Comparison of ENCODE assay signal across 14 cellular contexts in the genomic region with DNA sequence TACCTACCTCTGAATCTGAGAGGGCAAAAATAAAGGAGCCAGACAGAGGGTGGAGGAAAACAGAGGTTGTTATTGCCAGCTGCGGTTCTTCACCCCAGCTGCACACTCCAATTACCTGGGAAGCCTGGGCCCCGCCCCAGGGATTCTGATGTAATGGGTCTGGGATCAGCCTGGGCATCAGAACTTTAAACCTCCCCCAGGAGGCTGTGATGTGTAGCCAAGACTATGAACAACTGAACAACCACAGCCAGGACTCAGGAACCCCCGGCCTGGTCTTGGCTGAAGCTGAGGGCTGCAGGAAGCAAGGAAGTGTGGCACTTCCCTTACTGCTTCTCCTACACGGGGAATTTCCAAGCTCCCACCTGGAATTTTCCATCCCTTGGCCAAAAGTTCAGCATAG.
DNase-seq lines count a peak whose midpoint lies in the region; ATAC-seq, FAIRE-seq and TF ChIP-seq lines count a peak whose summit lies in the region.
"Had no signal": no experiment of that assay in that cellular context is flagged by ENCODE, and none has a peak within 500 bp of the region (broad histone marks: within the 10 kb centered on the region; RNA-seq: fewer than 3 reads in every experiment).

No MANE protein-coding gene starts in this region.

- H3K4me3 ChIP-seq in HUES48 (ENCODE audit: low read depth, low read length) (no peak overlapping the region), kidney (ENCODE audit: low read length in 2 of 2) (no peak overlapping the region), spleen (no peak overlapping the region)
- H3K4me3 ChIP-seq: sigmoid colon had no signal

- DNase-seq in WTC11 (ENCODE audit: low spot score) (no peak), kidney (peak; percentile 79), spleen (no peak), posterior vena cava (ENCODE audit: low spot score) (no peak)
- no peak for DNase-seq in stimulated activated CD4-positive, alpha-beta T cell treated with anti-CD3 and anti-CD28 coated beads, Interleukin-15, amount 100 ng/mL, for 24 hours
- DNase-seq in effector CD8-positive, alpha-beta T cell (lab: John Stamatoyannopoulos, UW) = no peak
- DNase-seq in activated CD8-positive, alpha-beta T cell treated with anti-CD3 and anti-CD28 coated beads, Interleukin-2, amount 10 ng/mL, durations not matched to agents 7 days and 5 days = no peak
- DNase-seq: DND-41, foreskin melanocyte, NCI-H187, sigmoid colon had no signal

- H3K36me3 Mint-ChIP-seq in WTC11 = no peaks in the 10 kb centered on the region; the same call in 1 of the 2 replicates
- no peaks in the 10 kb centered on the region for H3K36me3 Mint-ChIP-seq in activated CD8-positive, alpha-beta T cell treated with anti-CD3 and anti-CD28 coated beads, Interleukin-2, amount 10 ng/mL, durations not matched to agents 7 days and 5 days (ENCODE audit: low read depth)

- peaks cover 19% of the 10 kb centered on the region for H3K9me3 Mint-ChIP-seq in WTC11
- no peaks in the 10 kb centered on the region for H3K9me3 Mint-ChIP-seq in activated CD8-positive, alpha-beta T cell treated with anti-CD3 and anti-CD28 coated beads, Interleukin-2, amount 10 ng/mL, durations not matched to agents 7 days and 5 days (ENCODE audit: insufficient read depth)

- CTCF ChIA-PET in WTC11 (lab: Charles Lee) = interaction anchor here (0.7 to 2.8 kb wide), 7 partner anchors 10 to 371 kb away, joined by 3 to 25 read pairs (median 5); no protein-coding TSS in a partner anchor
- CTCF ChIA-PET in activated CD8-positive, alpha-beta T cell treated with anti-CD3 and anti-CD28 coated beads, Interleukin-2, amount 10 ng/mL, durations not matched to agents 7 days and 5 days (lab: Charles Lee) = interaction anchor here (1.1 kb wide), 1 partner anchor 113 kb away, joined by 3 read pairs; no protein-coding TSS in a partner anchor

- 41 to 54% (median 46%) methylated on average over 4 of the region's 4 CpGs for WGBS in spleen, 5 donors

- H3K27ac ChIP-seq in HUES48 (ENCODE audit: low read depth, low read length) (peak overlapping the region; percentile 46), kidney (ENCODE audit: low read depth in 2 of 2, low read length in 2 of 2) (peak overlapping the region; percentile 11 to 67), spleen (peak overlapping the region in 6 of 8 donors; percentile 63 to 79 (median 70))

- H3K27me3 Mint-ChIP-seq in WTC11 (ENCODE audit: low read depth) = no peaks in the 10 kb centered on the region
- no peaks in the 10 kb centered on the region for H3K27me3 Mint-ChIP-seq in activated CD8-positive, alpha-beta T cell treated with anti-CD3 and anti-CD28 coated beads, Interleukin-2, amount 10 ng/mL, durations not matched to agents 7 days and 5 days (ENCODE audit: low read depth)

- H3K27ac Mint-ChIP-seq in WTC11 = peak overlapping the region; percentile 31; the same call in 1 of the 2 replicates
- no peak overlapping the region for H3K27ac Mint-ChIP-seq in activated CD8-positive, alpha-beta T cell treated with anti-CD3 and anti-CD28 coated beads, Interleukin-2, amount 10 ng/mL, durations not matched to agents 7 days and 5 days
- H3K27ac Mint-ChIP-seq: activated T-helper 1 cell treated with anti-CD3 and anti-CD28 coated beads, Interleukin-12 subunit alpha, Interleukin-12 subunit beta, Interleukin-2, Interleukin-4 antibody, amounts not matched to agents 30 ng/mL and 10 ng/mL and 1 ng/mL, durations not matched to agents 14 hours and 24 hours and 36 hours had no signal

- H3K4me1 Mint-ChIP-seq in WTC11 = peaks cover 19% of the 10 kb centered on the region
- H3K4me1 Mint-ChIP-seq in activated CD8-positive, alpha-beta T cell treated with anti-CD3 and anti-CD28 coated beads, Interleukin-2, amount 10 ng/mL, durations not matched to agents 7 days and 5 days (ENCODE audit: low read depth) = no peaks in the 10 kb centered on the region

- no peak for TF ChIP-seq CTCF in WTC11 (IDR thresholded peaks at IDR 0.05)
- TF ChIP-seq CTCF in kidney (IDR thresholded peaks at IDR 0.05; ENCODE audit: borderline replicate concordance, extremely low read depth, insufficient read depth) = no peak
- TF ChIP-seq CTCF in spleen (IDR thresholded peaks at IDR 0.05 in 8 of 11, conservative IDR thresholded peaks at IDR 0.05 in 3 of 11) = no peak

- H3K9me3 ChIP-seq in HUES48 (ENCODE audit: control insufficient read depth, insufficient read depth, low read length) = no peaks in the 10 kb centered on the region
- no peaks in the 10 kb centered on the region for H3K9me3 ChIP-seq in kidney (ENCODE audit: control insufficient read depth in 1 of 2, low read length in 2 of 2)
- H3K9me3 ChIP-seq in spleen = no peaks in the 10 kb centered on the region
- H3K9me3 ChIP-seq: sigmoid colon had no signal

- H3K27me3 ChIP-seq in HUES48 (ENCODE audit: control insufficient read depth, insufficient read depth, low read length) = no peaks in the 10 kb centered on the region
- no peaks in the 10 kb centered on the region for H3K27me3 ChIP-seq in spleen (replicated peaks in 1 of 7)
- H3K27me3 ChIP-seq: sigmoid colon had no signal

- POLR2A ChIA-PET in WTC11 (lab: Charles Lee) = no interaction called here
- POLR2A ChIA-PET in activated CD8-positive, alpha-beta T cell treated with anti-CD3 and anti-CD28 coated beads, Interleukin-2, amount 10 ng/mL, durations not matched to agents 7 days and 5 days (lab: Charles Lee) = no interaction called here

- intact Hi-C loops in kidney (cut with DNase I) = no loop called here
- intact Hi-C loops in spleen (cut with DNase I; ENCODE audit: low total_unique reads) = loop anchor here (10.0 kb wide), 1 partner anchor 85 kb away; no protein-coding TSS in a partner anchor
- intact Hi-C loops in posterior vena cava (cut with DNase I) = no loop called here

- FAIRE-seq in kidney (lab: Jason Lieb, UNC) = no peak
- FAIRE-seq: GM18507 had no signal

- H3K4me1 ChIP-seq in HUES48 (ENCODE audit: control insufficient read depth, insufficient read depth, low read length) = peaks cover 8% of the 10 kb centered on the region
- H3K4me1 ChIP-seq in kidney (ENCODE audit: control insufficient read depth in 1 of 2, insufficient read depth in 1 of 2, low read depth in 1 of 2, low read length in 2 of 2) = peaks cover 15 to 17% of the 10 kb centered on the region in 2 donors
- peaks cover 3 to 31% (median 18%) of the 10 kb centered on the region in 6 donors for H3K4me1 ChIP-seq in spleen
- H3K4me1 ChIP-seq: sigmoid colon had no signal

- H3K9ac ChIP-seq in HUES48 (ENCODE audit: low read depth, low read length) (no peak overlapping the region), kidney (ENCODE audit: low read length in 2 of 2) (peak overlapping the region in 1 of 2 donors; percentile 28)

- ATAC-seq in WTC11 = no peak
- no peak for ATAC-seq in activated CD8-positive, alpha-beta T cell treated with anti-CD3 and anti-CD28 coated beads, Interleukin-2, amount 10 ng/mL, durations not matched to agents 7 days and 5 days

- H3K36me3 ChIP-seq in HUES48 (ENCODE audit: control insufficient read depth, insufficient read depth, low read length) (no peaks in the 10 kb centered on the region), kidney (ENCODE audit: control insufficient read depth in 1 of 2, insufficient read depth in 2 of 2, low read length in 2 of 2) (no peaks in the 10 kb centered on the region), spleen (no peaks in the 10 kb centered on the region)
- H3K36me3 ChIP-seq: sigmoid colon had no signal

- TF ChIP-seq POLR2A in spleen (IDR thresholded peaks at IDR 0.05) = no peak

- no peak overlapping the region for H3K4me3 Mint-ChIP-seq in WTC11
- no peak overlapping the region for H3K4me3 Mint-ChIP-seq in activated CD8-positive, alpha-beta T cell treated with anti-CD3 and anti-CD28 coated beads, Interleukin-2, amount 10 ng/mL, durations not matched to agents 7 days and 5 days
- H3K4me3 Mint-ChIP-seq: activated T-helper 1 cell treated with anti-CD3 and anti-CD28 coated beads, Interleukin-12 subunit alpha, Interleukin-12 subunit beta, Interleukin-2, Interleukin-4 antibody, amounts not matched to agents 30 ng/mL and 10 ng/mL and 1 ng/mL, durations not matched to agents 14 hours and 24 hours and 36 hours had no signal

TF ChIP-seq in WTC11, 78 proteins besides CTCF, POLR2A, EP300 and RAD21:
- TF ChIP-seq, protein P1, sequence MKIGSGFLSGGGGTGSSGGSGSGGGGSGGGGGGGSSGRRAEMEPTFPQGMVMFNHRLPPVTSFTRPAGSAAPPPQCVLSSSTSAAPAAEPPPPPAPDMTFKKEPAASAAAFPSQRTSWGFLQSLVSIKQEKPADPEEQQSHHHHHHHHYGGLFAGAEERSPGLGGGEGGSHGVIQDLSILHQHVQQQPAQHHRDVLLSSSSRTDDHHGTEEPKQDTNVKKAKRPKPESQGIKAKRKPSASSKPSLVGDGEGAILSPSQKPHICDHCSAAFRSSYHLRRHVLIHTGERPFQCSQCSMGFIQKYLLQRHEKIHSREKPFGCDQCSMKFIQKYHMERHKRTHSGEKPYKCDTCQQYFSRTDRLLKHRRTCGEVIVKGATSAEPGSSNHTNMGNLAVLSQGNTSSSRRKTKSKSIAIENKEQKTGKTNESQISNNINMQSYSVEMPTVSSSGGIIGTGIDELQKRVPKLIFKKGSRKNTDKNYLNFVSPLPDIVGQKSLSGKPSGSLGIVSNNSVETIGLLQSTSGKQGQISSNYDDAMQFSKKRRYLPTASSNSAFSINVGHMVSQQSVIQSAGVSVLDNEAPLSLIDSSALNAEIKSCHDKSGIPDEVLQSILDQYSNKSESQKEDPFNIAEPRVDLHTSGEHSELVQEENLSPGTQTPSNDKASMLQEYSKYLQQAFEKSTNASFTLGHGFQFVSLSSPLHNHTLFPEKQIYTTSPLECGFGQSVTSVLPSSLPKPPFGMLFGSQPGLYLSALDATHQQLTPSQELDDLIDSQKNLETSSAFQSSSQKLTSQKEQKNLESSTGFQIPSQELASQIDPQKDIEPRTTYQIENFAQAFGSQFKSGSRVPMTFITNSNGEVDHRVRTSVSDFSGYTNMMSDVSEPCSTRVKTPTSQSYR (CRISPR knock-in tag; IDR thresholded peaks at IDR 0.05) = no peak
- TF ChIP-seq GABPB1 (CRISPR knock-in tag; IDR thresholded peaks at IDR 0.05) = peak; percentile 76
